In genomic region chr7:94632338-94633024, GRCh38 we compare ENCODE assay signal across 8 cellular contexts. TPM values are rescaled to one million over a fixed set of nuclear protein-coding genes. Genes with fewer than 3 reads are reported as not detected.
DNase-seq lines count a peak whose midpoint lies in the region; ATAC-seq, FAIRE-seq and TF ChIP-seq lines count a peak whose summit lies in the region.

No MANE protein-coding gene starts in this region.

- TF ChIP-seq CTCF in keratinocyte (optimal IDR thresholded peaks at IDR 0.05 in 1 of 3, IDR thresholded peaks at IDR 0.05 in 1 of 3, conservative IDR thresholded peaks at IDR 0.05 in 1 of 3; ENCODE audit: extremely low read depth in 1 of 3, insufficient read depth in 2 of 3, low read length in 3 of 3) = no peak

- FAIRE-seq in keratinocyte (lab: Jason Lieb, UNC) = peak; percentile 95

- no peak overlapping the region for H3K9ac ChIP-seq in keratinocyte (ENCODE audit: control insufficient read depth, extremely low read depth, insufficient read depth, low read length)

- ATAC-seq in HG02852 (IDR thresholded peaks at IDR 0.05; ENCODE audit: unreplicated experiment) = peak; percentile 65

- intact Hi-C loops in posterior cingulate gyrus (cut with DNase I) = no loop called here

- no peak overlapping the region for H3K4me3 ChIP-seq in keratinocyte (ENCODE audit: control insufficient read depth in 2 of 3, extremely low read depth in 1 of 3, insufficient read depth in 2 of 3, low read depth in 1 of 3, low read length in 3 of 3)

- no peak overlapping the region for H3K4me2 ChIP-seq in keratinocyte (ENCODE audit: control insufficient read depth, extremely low read depth, insufficient read depth, low read depth, low read length)

- H3K4me1 ChIP-seq in keratinocyte (ENCODE audit: control insufficient read depth, extremely low read depth, insufficient read depth, low read length) = peaks cover 9% of the 10 kb centered on the region

- no peak overlapping the region for H3K27ac ChIP-seq in keratinocyte (ENCODE audit: control insufficient read depth, insufficient read depth, low read length)

- dilution Hi-C loops in keratinocyte (cut with MboI; ENCODE audit: extremely low pct_ligation_motif_present, low sequenced_read_pairs) = no loop called here

- no peak overlapping the region for H2AFZ ChIP-seq in keratinocyte (ENCODE audit: control insufficient read depth, low read length)

- in situ Hi-C loops in G401 (cut with HindIII; ENCODE audit: low sequenced_read_pairs) = no loop called here

- no peaks in the 10 kb centered on the region for H3K27me3 ChIP-seq in keratinocyte (ENCODE audit: control insufficient read depth, extremely low read depth, insufficient read depth, low read length)

- DNase-seq in G401 (ENCODE audit: low spot score) (peak; percentile 38), RPMI7951 (ENCODE audit: low read depth) (peak; percentile 84), keratinocyte (ENCODE audit: low read depth, low spot score) (peak; percentile 41), medulla oblongata (ENCODE audit: extremely low spot score) (no peak), H4 (ENCODE audit: low spot score) (no peak), posterior cingulate gyrus (no peak), activated T-cell treated with anti-CD3 and anti-CD28 coated beads for 4 hours (no peak)

- no peaks in the 10 kb centered on the region for H4K20me1 ChIP-seq in keratinocyte (ENCODE audit: control insufficient read depth, extremely low read depth, insufficient read depth, low read length)

- H3K36me3 ChIP-seq in keratinocyte (ENCODE audit: control insufficient read depth in 2 of 2, extremely low read depth in 1 of 2, insufficient read depth in 2 of 2, low read length in 2 of 2) = no peaks in the 10 kb centered on the region

- H3K9me3 ChIP-seq in keratinocyte (ENCODE audit: control insufficient read depth, low read depth, low read length) = no peaks in the 10 kb centered on the region

- no peaks in the 10 kb centered on the region for H3K79me2 ChIP-seq in keratinocyte (ENCODE audit: control insufficient read depth, insufficient read depth, low read length)

- H3K9me1 ChIP-seq in keratinocyte (ENCODE audit: control insufficient read depth, extremely low read depth, insufficient read depth, low read length) = no peaks in the 10 kb centered on the region

RNA-seq across cellular contexts. Expression of gene SGCE, which starts 23.5 kb away (rescaled TPM):
- total RNA-seq in G401 (2014; rRNA removed; shearing (Covaris generic)) = 7.0 and 12.8 TPM in 2 replicates
- total RNA-seq in RPMI7951 (2014; rRNA removed; shearing (Covaris generic)) = 164 and 170 TPM in 2 replicates
- 4.3 to 10.5 TPM (median 7.9 TPM) in 3 replicates for polyA plus RNA-seq in keratinocyte
- 1.3 TPM for polyA plus RNA-seq in keratinocyte (2011; ENCODE audit: low read depth)
- polyA plus RNA-seq in keratinocyte (2011; cell fraction: cytosol; rRNA removed) = 2.4 and 4.5 TPM in 2 replicates
- 5.9 and 7.7 TPM in 2 replicates for polyA plus RNA-seq in keratinocyte (2011; cell fraction: nucleus; rRNA removed)
- 1.0 and 4.2 TPM in 2 replicates for polyA plus RNA-seq in keratinocyte (2012; ENCODE audit: low replicate concordance)
- 2.2 to 5.5 TPM (median 3.3 TPM) in 3 replicates for polyA minus RNA-seq in keratinocyte
- polyA minus RNA-seq in keratinocyte (2011; cell fraction: cytosol; rRNA and poly(A)+ RNA removed) = 4.6 TPM
- 6.0 and 8.7 TPM in 2 replicates for polyA minus RNA-seq in keratinocyte (2011; cell fraction: nucleus; rRNA and poly(A)+ RNA removed)
- total RNA-seq in H4 (2014; rRNA removed; shearing (Covaris generic)) = 114 and 120 TPM in 2 replicates

Comparison
In these comparisons a context has a peak if more than half of its experiments do, and no peak if none do; other contexts are left out.
1. DNase-seq: peak in G401 (single experiment), RPMI7951 (single experiment) and keratinocyte (single experiment); none in medulla oblongata (single experiment), H4 (single experiment), posterior cingulate gyrus (0 of 10) and activated T-cell treated with anti-CD3 and anti-CD28 coated beads for 4 hours (single experiment).